Comparison of ENCODE assay signal across 2 cellular contexts in the genomic region with DNA sequence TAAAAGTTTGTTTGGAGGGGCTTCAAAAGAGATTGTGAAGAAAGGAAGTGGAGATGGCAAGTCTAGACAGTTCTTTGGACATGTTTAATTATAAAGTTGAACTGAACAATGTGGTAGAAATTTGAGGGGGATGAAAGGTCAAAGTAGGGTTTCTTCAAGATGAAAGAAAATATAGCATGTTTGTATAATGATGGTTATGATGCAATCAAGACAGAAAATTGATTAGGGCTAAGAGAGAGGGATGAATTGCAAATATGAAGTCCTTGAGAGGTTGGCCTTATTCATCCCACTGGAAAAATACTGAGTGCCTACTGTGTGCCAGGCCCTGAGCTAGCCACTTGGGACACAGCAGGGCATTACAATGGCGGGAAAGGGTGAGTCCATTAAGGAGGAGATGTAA.
TF ChIP-seq lines count a peak whose summit lies in the region.

No MANE protein-coding gene starts in this region.

TF ChIP-seq in GM23338, 12 proteins besides CTCF, POLR2A, EP300 and RAD21:
- TF ChIP-seq, protein P1, sequence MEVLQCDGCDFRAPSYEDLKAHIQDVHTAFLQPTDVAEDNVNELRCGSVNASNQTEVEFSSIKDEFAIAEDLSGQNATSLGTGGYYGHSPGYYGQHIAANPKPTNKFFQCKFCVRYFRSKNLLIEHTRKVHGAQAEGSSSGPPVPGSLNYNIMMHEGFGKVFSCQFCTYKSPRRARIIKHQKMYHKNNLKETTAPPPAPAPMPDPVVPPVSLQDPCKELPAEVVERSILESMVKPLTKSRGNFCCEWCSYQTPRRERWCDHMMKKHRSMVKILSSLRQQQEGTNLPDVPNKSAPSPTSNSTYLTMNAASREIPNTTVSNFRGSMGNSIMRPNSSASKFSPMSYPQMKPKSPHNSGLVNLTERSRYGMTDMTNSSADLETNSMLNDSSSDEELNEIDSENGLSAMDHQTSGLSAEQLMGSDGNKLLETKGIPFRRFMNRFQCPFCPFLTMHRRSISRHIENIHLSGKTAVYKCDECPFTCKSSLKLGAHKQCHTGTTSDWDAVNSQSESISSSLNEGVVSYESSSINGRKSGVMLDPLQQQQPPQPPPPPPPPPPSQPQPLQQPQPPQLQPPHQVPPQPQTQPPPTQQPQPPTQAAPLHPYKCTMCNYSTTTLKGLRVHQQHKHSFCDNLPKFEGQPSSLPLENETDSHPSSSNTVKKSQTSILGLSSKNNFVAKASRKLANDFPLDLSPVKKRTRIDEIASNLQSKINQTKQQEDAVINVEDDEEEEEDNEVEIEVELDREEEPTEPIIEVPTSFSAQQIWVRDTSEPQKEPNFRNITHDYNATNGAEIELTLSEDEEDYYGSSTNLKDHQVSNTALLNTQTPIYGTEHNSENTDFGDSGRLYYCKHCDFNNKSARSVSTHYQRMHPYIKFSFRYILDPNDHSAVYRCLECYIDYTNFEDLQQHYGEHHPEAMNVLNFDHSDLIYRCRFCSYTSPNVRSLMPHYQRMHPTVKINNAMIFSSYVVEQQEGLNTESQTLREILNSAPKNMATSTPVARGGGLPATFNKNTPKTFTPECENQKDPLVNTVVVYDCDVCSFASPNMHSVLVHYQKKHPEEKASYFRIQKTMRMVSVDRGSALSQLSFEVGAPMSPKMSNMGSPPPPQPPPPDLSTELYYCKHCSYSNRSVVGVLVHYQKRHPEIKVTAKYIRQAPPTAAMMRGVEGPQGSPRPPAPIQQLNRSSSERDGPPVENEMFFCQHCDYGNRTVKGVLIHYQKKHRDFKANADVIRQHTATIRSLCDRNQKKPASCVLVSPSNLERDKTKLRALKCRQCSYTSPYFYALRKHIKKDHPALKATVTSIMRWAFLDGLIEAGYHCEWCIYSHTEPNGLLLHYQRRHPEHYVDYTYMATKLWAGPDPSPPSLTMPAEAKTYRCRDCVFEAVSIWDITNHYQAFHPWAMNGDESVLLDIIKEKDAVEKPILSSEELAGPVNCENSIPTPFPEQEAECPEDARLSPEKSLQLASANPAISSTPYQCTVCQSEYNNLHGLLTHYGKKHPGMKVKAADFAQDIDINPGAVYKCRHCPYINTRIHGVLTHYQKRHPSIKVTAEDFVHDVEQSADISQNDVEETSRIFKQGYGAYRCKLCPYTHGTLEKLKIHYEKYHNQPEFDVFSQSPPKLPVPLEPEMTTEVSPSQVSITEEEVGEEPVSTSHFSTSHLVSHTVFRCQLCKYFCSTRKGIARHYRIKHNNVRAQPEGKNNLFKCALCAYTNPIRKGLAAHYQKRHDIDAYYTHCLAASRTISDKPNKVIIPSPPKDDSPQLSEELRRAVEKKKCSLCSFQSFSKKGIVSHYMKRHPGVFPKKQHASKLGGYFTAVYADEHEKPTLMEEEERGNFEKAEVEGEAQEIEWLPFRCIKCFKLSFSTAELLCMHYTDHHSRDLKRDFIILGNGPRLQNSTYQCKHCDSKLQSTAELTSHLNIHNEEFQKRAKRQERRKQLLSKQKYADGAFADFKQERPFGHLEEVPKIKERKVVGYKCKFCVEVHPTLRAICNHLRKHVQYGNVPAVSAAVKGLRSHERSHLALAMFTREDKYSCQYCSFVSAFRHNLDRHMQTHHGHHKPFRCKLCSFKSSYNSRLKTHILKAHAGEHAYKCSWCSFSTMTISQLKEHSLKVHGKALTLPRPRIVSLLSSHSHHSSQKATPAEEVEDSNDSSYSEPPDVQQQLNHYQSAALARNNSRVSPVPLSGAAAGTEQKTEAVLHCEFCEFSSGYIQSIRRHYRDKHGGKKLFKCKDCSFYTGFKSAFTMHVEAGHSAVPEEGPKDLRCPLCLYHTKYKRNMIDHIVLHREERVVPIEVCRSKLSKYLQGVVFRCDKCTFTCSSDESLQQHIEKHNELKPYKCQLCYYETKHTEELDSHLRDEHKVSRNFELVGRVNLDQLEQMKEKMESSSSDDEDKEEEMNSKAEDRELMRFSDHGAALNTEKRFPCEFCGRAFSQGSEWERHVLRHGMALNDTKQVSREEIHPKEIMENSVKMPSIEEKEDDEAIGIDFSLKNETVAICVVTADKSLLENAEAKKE (CRISPR knock-in tag; IDR thresholded peaks at IDR 0.05), result no peak
- TF ChIP-seq POLR2AphosphoS5 (IDR thresholded peaks at IDR 0.05; ENCODE audit: low read depth), result no peak
- TF ChIP-seq NANOG (IDR thresholded peaks at IDR 0.05; ENCODE audit: borderline replicate concordance), result no peak

TF ChIP-seq in K562, 482 proteins besides CTCF, POLR2A, EP300 and RAD21:
- no peak for TF ChIP-seq CEBPG (CRISPR knock-in tag; IDR thresholded peaks at IDR 0.05)
- TF ChIP-seq CEBPG (tag; conservative IDR thresholded peaks at IDR 0.05 in 1 of 2, IDR thresholded peaks at IDR 0.05 in 1 of 2), result peak; percentile 40 to 69; a peak in 3 of 4 replicates
- TF ChIP-seq POLR3A (IDR thresholded peaks at IDR 0.05; ENCODE audit: borderline replicate concordance, extremely low read depth, insufficient read depth, insufficient read length), result no peak
- TF ChIP-seq KHSRP (IDR thresholded peaks at IDR 0.05), result no peak
- no peak for TF ChIP-seq HOXB6 (CRISPR knock-in tag; IDR thresholded peaks at IDR 0.05; ENCODE audit: borderline replicate concordance)
- peak; percentile 48 for TF ChIP-seq CEBPB (tag; IDR thresholded peaks at IDR 0.05)
